In genomic region chr14:93348292-93348691, GRCh38 we compare ENCODE assay signal across 34 cellular contexts. TPM values are rescaled to one million over a fixed set of nuclear protein-coding genes. Genes with fewer than 3 reads are reported as not detected.
"Had no signal": no experiment of that assay in that cellular context is flagged by ENCODE, and none has a peak within 500 bp of the region (broad histone marks: within the 10 kb centered on the region; RNA-seq: fewer than 3 reads in every experiment).

No MANE protein-coding gene starts in this region.

- H3K36me3 Mint-ChIP-seq: activated naive CD8-positive, alpha-beta T cell had no signal

- H3K4me3 Mint-ChIP-seq: activated CD4-positive, alpha-beta memory T cell treated with anti-CD3 and anti-CD28 coated beads, Interleukin-2, amount 10 ng/mL, durations not matched to agents 7 days and 5 days; activated CD4-positive, alpha-beta T cell treated with anti-CD3 and anti-CD28 coated beads, Interleukin-2, amount 10 ng/mL, durations not matched to agents 7 days and 5 days; activated naive CD8-positive, alpha-beta T cell; activated T-cell treated with anti-CD3 and anti-CD28 coated beads, Interleukin-2, amount 50 U/mL, for 4 hours; activated T-helper 17 cell treated with anti-CD3 and anti-CD28 coated beads, Interleukin-2, amount 50 U/mL, for 72 hours; central memory CD8-positive, alpha-beta T cell; effector memory CD8-positive, alpha-beta T cell; WTC11 had no signal

- DNase-seq: activated CD4-positive, alpha-beta memory T cell treated with anti-CD3 and anti-CD28 coated beads, Interleukin-2, amount 10 ng/mL, durations not matched to agents 7 days and 5 days; activated CD4-positive, alpha-beta T cell treated with anti-CD3 and anti-CD28 coated beads for 1 hour; activated CD4-positive, alpha-beta T cell treated with anti-CD3 and anti-CD28 coated beads for 4 hours; activated CD4-positive, alpha-beta T cell treated with anti-CD3 and anti-CD28 coated beads, Interleukin-2, amount 10 ng/mL, durations not matched to agents 7 days and 5 days; activated CD4-positive, alpha-beta T cell treated with anti-CD3 and anti-CD28 coated beads, Interleukin-2, amount 50 U/mL, for 4 hours; activated effector memory CD4-positive, alpha-beta T cell treated with Interleukin-2 at 50 U/mL for 16 hours; activated gamma-delta T cell treated with Interleukin-2 at 50 U/mL for 16 hours; activated naive CD4-positive, alpha-beta T cell treated with anti-CD3 and anti-CD28 coated beads, Interleukin-2, amount 50 U/mL, for 16 hours; activated naive CD4-positive, alpha-beta T cell treated with Interleukin-2 at 50 U/mL for 16 hours; activated T-cell treated with anti-CD3 and anti-CD28 coated beads, Interleukin-2, amount 50 U/mL, for 4 hours; amniotic stem cell; anterior cingulate cortex; brain microvascular endothelial cell; cortex of kidney; dermis blood vessel endothelial cell; effector CD4-positive, alpha-beta T cell; effector memory CD8-positive, alpha-beta T cell; erythroblast; foreskin keratinocyte; gastrocnemius medialis; glutamatergic neuron; heart left ventricle; T-helper 2 cell had no signal

- H3K4me3 ChIP-seq: esophagus muscularis mucosa, gastrocnemius medialis, heart left ventricle, hepatocyte had no signal

- H3K36me3 ChIP-seq: brain microvascular endothelial cell, esophagus muscularis mucosa, gastrocnemius medialis, heart left ventricle had no signal

- H3K9me3 Mint-ChIP-seq: activated CD4-positive, alpha-beta memory T cell treated with anti-CD3 and anti-CD28 coated beads, Interleukin-2, amount 10 ng/mL, durations not matched to agents 7 days and 5 days; activated CD4-positive, alpha-beta T cell treated with anti-CD3 and anti-CD28 coated beads, Interleukin-2, amount 10 ng/mL, durations not matched to agents 7 days and 5 days; activated T-cell treated with anti-CD3 and anti-CD28 coated beads, Interleukin-2, amount 50 U/mL, for 4 hours; central memory CD8-positive, alpha-beta T cell; effector memory CD8-positive, alpha-beta T cell had no signal

- H3K79me2 ChIP-seq: hepatocyte had no signal

- H3K27ac ChIP-seq: brain microvascular endothelial cell, esophagus muscularis mucosa, foreskin keratinocyte, gastrocnemius medialis, heart left ventricle, hepatocyte, VCaP had no signal

- H3K27me3 ChIP-seq: brain microvascular endothelial cell, esophagus muscularis mucosa, foreskin keratinocyte, gastrocnemius medialis, heart left ventricle, hepatocyte had no signal

- ATAC-seq: activated T-cell treated with anti-CD3 and anti-CD28 coated beads, Interleukin-2, amount 50 U/mL, for 4 hours; activated T-helper 17 cell treated with anti-CD3 and anti-CD28 coated beads, Interleukin-2, amount 50 U/mL, for 72 hours; effector memory CD8-positive, alpha-beta T cell; foreskin keratinocyte; gastrocnemius medialis; heart left ventricle; WTC11 had no signal

- H3K27ac Mint-ChIP-seq: activated CD4-positive, alpha-beta memory T cell treated with anti-CD3 and anti-CD28 coated beads, Interleukin-2, amount 10 ng/mL, durations not matched to agents 7 days and 5 days; activated CD4-positive, alpha-beta T cell treated with anti-CD3 and anti-CD28 coated beads, Interleukin-2, amount 10 ng/mL, durations not matched to agents 7 days and 5 days; activated naive CD8-positive, alpha-beta T cell; activated T-helper 17 cell treated with anti-CD3 and anti-CD28 coated beads, Interleukin-2, amount 50 U/mL, for 72 hours; effector memory CD8-positive, alpha-beta T cell; WTC11 had no signal

- H3K9me3 ChIP-seq: esophagus muscularis mucosa, gastrocnemius medialis had no signal

- H3K4me1 Mint-ChIP-seq: activated CD4-positive, alpha-beta memory T cell treated with anti-CD3 and anti-CD28 coated beads, Interleukin-2, amount 10 ng/mL, durations not matched to agents 7 days and 5 days; activated CD4-positive, alpha-beta T cell treated with anti-CD3 and anti-CD28 coated beads, Interleukin-2, amount 10 ng/mL, durations not matched to agents 7 days and 5 days; central memory CD8-positive, alpha-beta T cell had no signal

- H3K4me1 ChIP-seq: esophagus muscularis mucosa, foreskin keratinocyte, gastrocnemius medialis, heart left ventricle had no signal

- H3K4me2 ChIP-seq: hepatocyte had no signal

- H2AFZ ChIP-seq: hepatocyte had no signal

- H3K27me3 Mint-ChIP-seq: activated naive CD8-positive, alpha-beta T cell had no signal

RNA-seq across cellular contexts. Expression of gene COX8C, which starts 1.3 kb away (rescaled TPM):
- total RNA-seq: activated CD4-positive, alpha-beta memory T cell treated with anti-CD3 and anti-CD28 coated beads, Interleukin-2, amount 10 ng/mL, durations not matched to agents 7 days and 5 days; activated CD4-positive, alpha-beta T cell treated with anti-CD3 and anti-CD28 coated beads, Interleukin-2, amount 10 ng/mL, durations not matched to agents 7 days and 5 days; activated T-cell treated with anti-CD3 and anti-CD28 coated beads, Interleukin-2, amount 50 U/mL, for 4 hours; activated T-helper 17 cell treated with anti-CD3 and anti-CD28 coated beads, Interleukin-2, amount 50 U/mL, for 72 hours; astrocyte; bronchial epithelial cell; chondrocyte; dermis blood vessel endothelial cell; esophagus muscularis mucosa; foreskin keratinocyte; gastrocnemius medialis; hepatocyte; WTC11 had no signal
- polyA plus RNA-seq: adipose tissue, foreskin keratinocyte, heart left ventricle, hepatocyte had no signal
